ENCODE assay signal across 1 cellular context in the genomic region with DNA sequence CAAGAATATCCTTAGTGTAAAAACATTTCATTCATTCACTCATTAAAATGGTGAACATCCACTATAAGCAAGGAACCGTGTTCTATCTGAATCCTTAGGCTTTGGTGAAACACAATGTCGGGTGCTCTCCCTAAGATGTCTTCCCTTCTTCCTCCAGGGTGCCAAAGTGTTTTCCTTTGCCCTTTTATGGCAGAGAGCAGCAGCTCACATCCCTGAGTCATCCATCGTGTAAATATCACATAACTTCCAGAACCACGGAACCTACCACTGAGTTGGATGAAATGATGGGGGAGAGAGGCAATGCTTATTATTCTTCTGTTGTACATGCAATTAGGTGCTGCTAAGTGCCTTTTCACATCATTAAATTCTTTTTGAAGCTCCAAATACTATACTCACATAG.
TF ChIP-seq lines count a peak whose summit lies in the region.

No MANE protein-coding gene starts in this region.

TF ChIP-seq in K562, 482 proteins besides CTCF, POLR2A, EP300 and RAD21:
- TF ChIP-seq SRF (CRISPR knock-in tag; IDR thresholded peaks at IDR 0.05) (peak in 1 of 2 experiments; percentile 86; a peak in 2 of 4 replicates), ZFP30 (CRISPR knock-in tag; IDR thresholded peaks at IDR 0.05; ENCODE audit: borderline replicate concordance) (no peak), SMAD1 (IDR thresholded peaks at IDR 0.05; ENCODE audit: low read depth, low read length, partially characterized antibody) (no peak), ZNF140 (CRISPR knock-in tag; IDR thresholded peaks at IDR 0.05) (no peak), EWSR1 (IDR thresholded peaks at IDR 0.05; ENCODE audit: borderline replicate concordance, low read depth, partially characterized antibody) (no peak), MTA1 (IDR thresholded peaks at IDR 0.05; ENCODE audit: borderline replicate concordance) (no peak), PHB (CRISPR knock-in tag; IDR thresholded peaks at IDR 0.05) (no peak), RBM17 (IDR thresholded peaks at IDR 0.05; ENCODE audit: borderline replicate concordance, low read depth, low read length) (no peak), U2AF1 (optimal IDR thresholded peaks at IDR 0.05; ENCODE audit: low read depth, low read length) (no peak), FOSL1 (tag; conservative IDR thresholded peaks at IDR 0.05) (0 out of 2 replicates have a peak, but pooled peaks have one; percentile 26), PURB (CRISPR knock-in tag; IDR thresholded peaks at IDR 0.05; ENCODE audit: low read depth) (no peak), SUPT5H (IDR thresholded peaks at IDR 0.05) (no peak), DPF2 (IDR thresholded peaks at IDR 0.05) (no peak), NBN (IDR thresholded peaks at IDR 0.05; ENCODE audit: low read depth) (no peak), SIN3A (IDR thresholded peaks at IDR 0.05; ENCODE audit: borderline replicate concordance in 2 of 2, control insufficient read depth in 1 of 2, low read depth in 2 of 2, low read length in 2 of 2) (no peak), TAF1 (IDR thresholded peaks at IDR 0.05; ENCODE audit: control insufficient read depth, extremely low read depth, insufficient read depth, low read length, severe bottlenecking) (no peak), ZNF134 (CRISPR knock-in tag; conservative IDR thresholded peaks at IDR 0.05) (no peak), ZNF507 (tag; conservative IDR thresholded peaks at IDR 0.05) (no peak), JUNB (CRISPR knock-in tag; conservative IDR thresholded peaks at IDR 0.05) (no peak), MAFG (tag; conservative IDR thresholded peaks at IDR 0.05) (0 out of 2 replicates have a peak, but pooled peaks have one; percentile 9), ATF1 (CRISPR knock-in tag; IDR thresholded peaks at IDR 0.05) (no peak), ATF1 (tag; IDR thresholded peaks at IDR 0.05) (no peak)
- TF ChIP-seq, protein P1, sequence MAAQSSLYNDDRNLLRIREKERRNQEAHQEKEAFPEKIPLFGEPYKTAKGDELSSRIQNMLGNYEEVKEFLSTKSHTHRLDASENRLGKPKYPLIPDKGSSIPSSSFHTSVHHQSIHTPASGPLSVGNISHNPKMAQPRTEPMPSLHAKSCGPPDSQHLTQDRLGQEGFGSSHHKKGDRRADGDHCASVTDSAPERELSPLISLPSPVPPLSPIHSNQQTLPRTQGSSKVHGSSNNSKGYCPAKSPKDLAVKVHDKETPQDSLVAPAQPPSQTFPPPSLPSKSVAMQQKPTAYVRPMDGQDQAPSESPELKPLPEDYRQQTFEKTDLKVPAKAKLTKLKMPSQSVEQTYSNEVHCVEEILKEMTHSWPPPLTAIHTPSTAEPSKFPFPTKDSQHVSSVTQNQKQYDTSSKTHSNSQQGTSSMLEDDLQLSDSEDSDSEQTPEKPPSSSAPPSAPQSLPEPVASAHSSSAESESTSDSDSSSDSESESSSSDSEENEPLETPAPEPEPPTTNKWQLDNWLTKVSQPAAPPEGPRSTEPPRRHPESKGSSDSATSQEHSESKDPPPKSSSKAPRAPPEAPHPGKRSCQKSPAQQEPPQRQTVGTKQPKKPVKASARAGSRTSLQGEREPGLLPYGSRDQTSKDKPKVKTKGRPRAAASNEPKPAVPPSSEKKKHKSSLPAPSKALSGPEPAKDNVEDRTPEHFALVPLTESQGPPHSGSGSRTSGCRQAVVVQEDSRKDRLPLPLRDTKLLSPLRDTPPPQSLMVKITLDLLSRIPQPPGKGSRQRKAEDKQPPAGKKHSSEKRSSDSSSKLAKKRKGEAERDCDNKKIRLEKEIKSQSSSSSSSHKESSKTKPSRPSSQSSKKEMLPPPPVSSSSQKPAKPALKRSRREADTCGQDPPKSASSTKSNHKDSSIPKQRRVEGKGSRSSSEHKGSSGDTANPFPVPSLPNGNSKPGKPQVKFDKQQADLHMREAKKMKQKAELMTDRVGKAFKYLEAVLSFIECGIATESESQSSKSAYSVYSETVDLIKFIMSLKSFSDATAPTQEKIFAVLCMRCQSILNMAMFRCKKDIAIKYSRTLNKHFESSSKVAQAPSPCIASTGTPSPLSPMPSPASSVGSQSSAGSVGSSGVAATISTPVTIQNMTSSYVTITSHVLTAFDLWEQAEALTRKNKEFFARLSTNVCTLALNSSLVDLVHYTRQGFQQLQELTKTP (IDR thresholded peaks at IDR 0.05; ENCODE audit: low read depth in 1 of 2, partially characterized antibody in 2 of 2): no peak
- TF ChIP-seq, protein P2, sequence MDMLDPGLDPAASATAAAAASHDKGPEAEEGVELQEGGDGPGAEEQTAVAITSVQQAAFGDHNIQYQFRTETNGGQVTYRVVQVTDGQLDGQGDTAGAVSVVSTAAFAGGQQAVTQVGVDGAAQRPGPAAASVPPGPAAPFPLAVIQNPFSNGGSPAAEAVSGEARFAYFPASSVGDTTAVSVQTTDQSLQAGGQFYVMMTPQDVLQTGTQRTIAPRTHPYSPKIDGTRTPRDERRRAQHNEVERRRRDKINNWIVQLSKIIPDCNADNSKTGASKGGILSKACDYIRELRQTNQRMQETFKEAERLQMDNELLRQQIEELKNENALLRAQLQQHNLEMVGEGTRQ (CRISPR knock-in tag; IDR thresholded peaks at IDR 0.05): no peak
TF ChIP-seq in K562: peak in this region for 3.
